ENCODE assay signal across 11 cellular contexts in genomic region chr4:102623622-102624021, GRCh38.
DNase-seq lines count a peak whose midpoint lies in the region; ATAC-seq and TF ChIP-seq lines count a peak whose summit lies in the region.
"Had no signal": no experiment of that assay in that cellular context is flagged by ENCODE, and none has a peak within 500 bp of the region (broad histone marks: within the 10 kb centered on the region; RNA-seq: fewer than 3 reads in every experiment).

No MANE protein-coding gene starts in this region.

- TF ChIP-seq CTCF in brain (conservative IDR thresholded peaks at IDR 0.05) (peak; percentile 31 to 42), osteocyte (IDR thresholded peaks at IDR 0.05) (peak; percentile 46), lower lobe of right lung (IDR thresholded peaks at IDR 0.05) (no peak)

- intact Hi-C loops in lower lobe of right lung (cut with DNase I) = loop anchor here (10.0 kb wide), 1 partner anchor 381 kb away; no protein-coding TSS in a partner anchor

- H3K4me3 ChIP-seq in lower lobe of right lung = no peak overlapping the region

- H3K27ac ChIP-seq in lower lobe of right lung = no peak overlapping the region

- peaks cover 24% of the 10 kb centered on the region for H3K4me1 Mint-ChIP-seq in brain
- H3K4me1 Mint-ChIP-seq in osteocyte (ENCODE audit: unreplicated experiment) = peaks cover 19% of the 10 kb centered on the region

- no peaks in the 10 kb centered on the region for H3K9me3 Mint-ChIP-seq in brain
- no peaks in the 10 kb centered on the region for H3K9me3 Mint-ChIP-seq in osteocyte (ENCODE audit: unreplicated experiment)

- H3K36me3 ChIP-seq in lower lobe of right lung = no peaks in the 10 kb centered on the region

- peak; percentile 59 for DNase-seq in NCI-H146 (lab: John Stamatoyannopoulos, UW)
- no peak for DNase-seq in NCI-H146 treated with DMSO at 0.1 percent for 48 hours (lab: John Stamatoyannopoulos, UW; ENCODE audit: unreplicated experiment)
- peak; percentile 10 for DNase-seq in NAMALWA (ENCODE audit: low spot score)
- no peak for DNase-seq in osteocyte (ENCODE audit: extremely low spot score, unreplicated experiment)
- DNase-seq in lower lobe of right lung = no peak
- no peak for DNase-seq in stimulated activated CD4-positive, alpha-beta T cell treated with anti-CD3 and anti-CD28 coated beads, Interleukin-4, amount 100 ng/mL, for 4 hours
- DNase-seq: activated CD8-positive, alpha-beta memory T cell treated with anti-CD3 and anti-CD28 coated beads, Interleukin-2, amount 50 U/mL, for 4 hours; MV-4-11 had no signal

- H3K27ac Mint-ChIP-seq in brain (peak overlapping the region in 1 of 5 experiments; percentile 35), osteocyte (ENCODE audit: unreplicated experiment) (no peak overlapping the region)
- H3K27ac Mint-ChIP-seq: B cell had no signal

- ATAC-seq in GM18498 (IDR thresholded peaks at IDR 0.05; ENCODE audit: unreplicated experiment) = no peak
- ATAC-seq in lower lobe of right lung = no peak

- no peaks in the 10 kb centered on the region for H3K27me3 ChIP-seq in lower lobe of right lung (ENCODE audit: low read depth)

- no peaks in the 10 kb centered on the region for H3K4me1 ChIP-seq in lower lobe of right lung

- H3K4me3 Mint-ChIP-seq in brain = no peak overlapping the region
- no peak overlapping the region for H3K4me3 Mint-ChIP-seq in osteocyte (ENCODE audit: unreplicated experiment)
- H3K4me3 Mint-ChIP-seq: B cell had no signal

- H3K27me3 Mint-ChIP-seq in brain = peaks cover 1% of the 10 kb centered on the region
- no peaks in the 10 kb centered on the region for H3K27me3 Mint-ChIP-seq in osteocyte (ENCODE audit: unreplicated experiment)
- H3K27me3 Mint-ChIP-seq: B cell had no signal

- H3K36me3 Mint-ChIP-seq in brain (no peaks in the 10 kb centered on the region), osteocyte (ENCODE audit: unreplicated experiment) (no peaks in the 10 kb centered on the region)

- no peaks in the 10 kb centered on the region for H3K9me3 ChIP-seq in lower lobe of right lung

Comparison
In these comparisons a context has a peak if more than half of its experiments do, and no peak if none do; other contexts are left out.
1. DNase-seq: peak in NCI-H146 (single experiment) and NAMALWA (single experiment); none in NCI-H146 treated with DMSO at 0.1 percent for 48 hours (single experiment), osteocyte (single experiment), lower lobe of right lung (single experiment) and stimulated activated CD4-positive, alpha-beta T cell treated with anti-CD3 and anti-CD28 coated beads, Interleukin-4, amount 100 ng/mL, for 4 hours (0 of 2).